ENCODE assay signal across 26 cellular contexts in the genomic region with DNA sequence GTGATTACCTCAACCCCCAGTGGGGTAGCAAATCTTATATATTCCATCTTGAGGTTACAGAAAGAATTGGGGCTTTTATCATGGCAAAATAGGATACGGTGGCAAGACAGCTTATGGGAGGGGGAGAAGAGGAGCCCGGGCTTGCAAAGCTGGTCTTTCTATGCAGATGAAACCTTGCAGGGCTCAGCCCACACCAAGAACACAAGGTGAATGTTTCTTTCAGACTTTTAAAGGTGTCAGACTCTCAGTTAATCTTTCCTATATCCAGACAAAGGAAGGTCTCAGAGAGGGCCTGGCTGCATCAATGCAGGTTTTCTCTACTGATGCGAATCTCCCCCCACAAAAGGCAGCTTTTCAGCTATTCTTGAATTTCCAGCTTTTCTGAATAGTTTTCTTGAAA. TPM values are rescaled to one million over a fixed set of nuclear protein-coding genes. Genes with fewer than 3 reads are reported as not detected.
DNase-seq lines count a peak whose midpoint lies in the region; ATAC-seq and TF ChIP-seq lines count a peak whose summit lies in the region.
"Had no signal": no experiment of that assay in that cellular context is flagged by ENCODE, and none has a peak within 500 bp of the region (broad histone marks: within the 10 kb centered on the region; RNA-seq: fewer than 3 reads in every experiment).

No MANE protein-coding gene starts in this region.

- H2BK15ac ChIP-seq in mesendoderm (replicated peaks; ENCODE audit: low read depth) = no peak overlapping the region

- H2BK5ac ChIP-seq in mesendoderm (ENCODE audit: low read length) = no peak overlapping the region
- no peak overlapping the region for H2BK5ac ChIP-seq in trophoblast cell (ENCODE audit: low read depth, low read length, poor library complexity)

- no peak overlapping the region for H4K5ac ChIP-seq in mesendoderm (ENCODE audit: low read length)

- no peak overlapping the region for H4K12ac ChIP-seq in trophoblast cell (ENCODE audit: low read depth, low read length)

- H4K91ac ChIP-seq in trophoblast cell (ENCODE audit: low read depth, low read length) = no peak overlapping the region

- no peaks in the 10 kb centered on the region for H4K20me1 ChIP-seq in OCI-LY1 (ENCODE audit: insufficient read depth, low read length)
- no peaks in the 10 kb centered on the region for H4K20me1 ChIP-seq in osteoblast (ENCODE audit: insufficient read depth, low read length)
- H4K20me1 ChIP-seq: BLaER1 had no signal

- H2AK5ac ChIP-seq in mesendoderm (ENCODE audit: low read length) = no peak overlapping the region
- no peak overlapping the region for H2AK5ac ChIP-seq in trophoblast cell (ENCODE audit: low read length)

- no peak overlapping the region for H3K56ac ChIP-seq in mesendoderm (ENCODE audit: low read length)

- H3K36me3 ChIP-seq in OCI-LY1 (ENCODE audit: insufficient read depth, low read length) (no peaks in the 10 kb centered on the region), endodermal cell (ENCODE audit: control insufficient read depth, insufficient read depth, low read length) (no peaks in the 10 kb centered on the region), mesendoderm (ENCODE audit: control insufficient read depth, insufficient read depth, low read length) (no peaks in the 10 kb centered on the region), osteoblast (ENCODE audit: insufficient read depth, low read length) (no peaks in the 10 kb centered on the region), trophoblast cell (ENCODE audit: control insufficient read depth in 1 of 2, insufficient read depth in 2 of 2, low read length in 2 of 2) (no peaks in the 10 kb centered on the region)
- H3K36me3 ChIP-seq: BE2C, BLaER1 had no signal

- H3K27ac ChIP-seq in OCI-LY1 (ENCODE audit: low read depth, low read length, poor library complexity, severe bottlenecking) (no peak overlapping the region), endodermal cell (ENCODE audit: low read depth, low read length) (no peak overlapping the region), mesendoderm (ENCODE audit: low read depth, low read length) (no peak overlapping the region), osteoblast (ENCODE audit: low read depth, low read length) (no peak overlapping the region), trophoblast cell (ENCODE audit: low read depth, low read length) (no peak overlapping the region)
- H3K27ac ChIP-seq: BLaER1 had no signal

- no peaks in the 10 kb centered on the region for H3K9me2 ChIP-seq in OCI-LY1 (ENCODE audit: low read depth, low read length)

- H3K18ac ChIP-seq in mesendoderm (ENCODE audit: low read length) (no peak overlapping the region), trophoblast cell (ENCODE audit: low read length) (no peak overlapping the region)

- ATAC-seq in HG02870 (IDR thresholded peaks at IDR 0.05; ENCODE audit: unreplicated experiment) = no peak
- ATAC-seq: GM12878 had no signal

- H3K36me3 Mint-ChIP-seq in endodermal cell (ENCODE audit: low read depth) = no peaks in the 10 kb centered on the region
- H3K36me3 Mint-ChIP-seq: CD4-positive, alpha-beta memory T cell; CD4-positive, CD25-positive, alpha-beta regulatory T cell; CD8-positive, alpha-beta memory T cell had no signal

- DNase-seq in endodermal cell = peak; percentile 68
- peak; percentile 83 for DNase-seq in mesendoderm
- DNase-seq in osteoblast (ENCODE audit: insufficient read length, low spot score, missing footprints) = peak; percentile 77
- no peak for DNase-seq in trophoblast cell
- DNase-seq in NCI-H748 (lab: John Stamatoyannopoulos, UW; ENCODE audit: unreplicated experiment) = no peak
- DNase-seq in stimulated activated naive CD4-positive, alpha-beta T cell treated with Interleukin-2 at 50 U/mL for 16 hours (lab: John Stamatoyannopoulos, UW) = no peak
- DNase-seq: 8988T; ACHN; BE2C; C1 segment of cervical spinal cord; CD4-positive, alpha-beta memory T cell; CD4-positive, CD25-positive, alpha-beta regulatory T cell; CD8-positive, alpha-beta memory T cell; COR-L47; DMS 273 treated with DMSO at 0.1 percent for 48 hours; DMS153; DMS53; DMS79; DND-41; EL; GDM1 had no signal

- peak overlapping the region; percentile 36 for H3K27ac Mint-ChIP-seq in endodermal cell
- H3K27ac Mint-ChIP-seq: CD14-positive monocyte; CD4-positive, alpha-beta memory T cell; CD4-positive, CD25-positive, alpha-beta regulatory T cell had no signal

- H3K14ac ChIP-seq in trophoblast cell (ENCODE audit: low read length) = no peak overlapping the region

- H3K79me1 ChIP-seq in mesendoderm (ENCODE audit: low read length) (no peaks in the 10 kb centered on the region), trophoblast cell (ENCODE audit: low read length) (no peaks in the 10 kb centered on the region)

- H3K9ac ChIP-seq in OCI-LY1 (ENCODE audit: low read length) = no peak overlapping the region
- H3K9ac ChIP-seq in endodermal cell (ENCODE audit: extremely low read depth, low read length, poor library complexity, severe bottlenecking) = no peak overlapping the region
- H3K9ac ChIP-seq in mesendoderm (ENCODE audit: low read length) = no peak overlapping the region
- no peak overlapping the region for H3K9ac ChIP-seq in trophoblast cell (ENCODE audit: low read length)
- H3K9ac ChIP-seq: BLaER1 had no signal

- no peak overlapping the region for H3K4ac ChIP-seq in mesendoderm (ENCODE audit: low read depth, low read length)
- H3K4ac ChIP-seq in trophoblast cell (ENCODE audit: low read depth, low read length) = no peak overlapping the region

- H3K4me2 ChIP-seq in OCI-LY1 (ENCODE audit: low read length) (no peak overlapping the region), mesendoderm (ENCODE audit: low read length) (no peak overlapping the region), osteoblast (ENCODE audit: insufficient read depth, low read length) (no peak overlapping the region), trophoblast cell (ENCODE audit: low read length) (no peak overlapping the region)
- H3K4me2 ChIP-seq: BLaER1 had no signal

- H2BK120ac ChIP-seq in mesendoderm (ENCODE audit: low read depth, low read length) = no peak overlapping the region
- no peak overlapping the region for H2BK120ac ChIP-seq in trophoblast cell (ENCODE audit: insufficient read depth, low read length, poor library complexity)

- no peak overlapping the region for H3K23ac ChIP-seq in mesendoderm (ENCODE audit: low read length)
- H3K23ac ChIP-seq in trophoblast cell (ENCODE audit: low read length) = no peak overlapping the region

- H2BK12ac ChIP-seq in trophoblast cell (ENCODE audit: low read length) = no peak overlapping the region

- H3K9me3 Mint-ChIP-seq in endodermal cell = no peaks in the 10 kb centered on the region

- no peaks in the 10 kb centered on the region for H3F3A ChIP-seq in OCI-LY1 (ENCODE audit: insufficient read depth, low read length)

- peaks cover 11% of the 10 kb centered on the region; the same call in 1 of the 2 replicates for H3K9me3 ChIP-seq in OCI-LY1 (ENCODE audit: low read length)
- H3K9me3 ChIP-seq in endodermal cell (ENCODE audit: control insufficient read depth, low read length) = no peaks in the 10 kb centered on the region
- H3K9me3 ChIP-seq in osteoblast (ENCODE audit: low read depth, low read length) = no peaks in the 10 kb centered on the region
- no peaks in the 10 kb centered on the region for H3K9me3 ChIP-seq in trophoblast cell (ENCODE audit: insufficient read depth, low read depth, low read length)
- H3K9me3 ChIP-seq: BE2C had no signal

- no peak overlapping the region for H4K8ac ChIP-seq in mesendoderm (ENCODE audit: low read depth, low read length)
- no peak overlapping the region for H4K8ac ChIP-seq in trophoblast cell (ENCODE audit: low read depth, low read length)

- H3K4me3 ChIP-seq in OCI-LY1 (ENCODE audit: low read depth, low read length, poor library complexity, severe bottlenecking) = no peak overlapping the region
- no peak overlapping the region for H3K4me3 ChIP-seq in endodermal cell (ENCODE audit: low read length)
- H3K4me3 ChIP-seq in mesendoderm (ENCODE audit: low read length) = no peak overlapping the region
- H3K4me3 ChIP-seq in osteoblast (ENCODE audit: insufficient read depth, low read length) = no peak overlapping the region
- H3K4me3 ChIP-seq in trophoblast cell (ENCODE audit: low read depth, low read length) = no peak overlapping the region
- H3K4me3 ChIP-seq: BLaER1, GM12878 had no signal

- 40 to 60% methylated on average over 2 to 3 of the region's 3 CpGs for WGBS in endodermal cell (ENCODE audit: insufficient coverage in 1 of 2, insufficient read length in 1 of 2), 2 experiments
- no CpG with 5 or more reads among the region's 3 CpGs for WGBS in mesendoderm (ENCODE audit: extremely low coverage, insufficient coverage, low lambda C conversion rate)
- no CpG with 5 or more reads among the region's 3 CpGs for WGBS in trophoblast cell (ENCODE audit: extremely low coverage, insufficient coverage, insufficient read length)

- peaks cover 23% of the 10 kb centered on the region for H3K27me3 Mint-ChIP-seq in endodermal cell (ENCODE audit: insufficient read depth)

- H3K4me1 Mint-ChIP-seq in endodermal cell = peaks cover 15% of the 10 kb centered on the region

- H3K4me1 ChIP-seq in OCI-LY1 (ENCODE audit: insufficient read depth, low read length, severe bottlenecking) = peaks cover 19% of the 10 kb centered on the region
- H3K4me1 ChIP-seq in endodermal cell (ENCODE audit: control insufficient read depth, insufficient read depth, low read length) = no peaks in the 10 kb centered on the region
- no peaks in the 10 kb centered on the region for H3K4me1 ChIP-seq in mesendoderm (ENCODE audit: control insufficient read depth, low read depth, low read length)
- peaks cover 3% of the 10 kb centered on the region for H3K4me1 ChIP-seq in osteoblast (ENCODE audit: insufficient read depth, low read length)
- H3K4me1 ChIP-seq in trophoblast cell (ENCODE audit: control insufficient read depth in 1 of 2, insufficient read depth in 2 of 2, low read length in 2 of 2) = peaks cover 4 to 8% of the 10 kb centered on the region in 2 experiments
- H3K4me1 ChIP-seq: BE2C had no signal

- H2AFZ ChIP-seq in OCI-LY1 (ENCODE audit: low read length) (peak overlapping the region; percentile 74), osteoblast (ENCODE audit: low read length) (no peak overlapping the region), trophoblast cell (ENCODE audit: insufficient read depth, low read length, poor library complexity) (no peak overlapping the region)

- H3K27me3 ChIP-seq in OCI-LY1 (ENCODE audit: insufficient read depth, low read length) (no peaks in the 10 kb centered on the region), endodermal cell (ENCODE audit: control insufficient read depth, insufficient read depth, low read length, poor library complexity, severe bottlenecking) (peaks cover 13% of the 10 kb centered on the region), mesendoderm (ENCODE audit: insufficient read depth, low read length, poor library complexity) (no peaks in the 10 kb centered on the region), osteoblast (ENCODE audit: insufficient read depth, low read length) (peaks cover 6% of the 10 kb centered on the region), trophoblast cell (ENCODE audit: insufficient read depth, low read length) (peaks cover 9% of the 10 kb centered on the region)

- no peak for TF ChIP-seq CTCF in OCI-LY1 (IDR thresholded peaks at IDR 0.05; ENCODE audit: low read length)
- no peak for TF ChIP-seq CTCF in endodermal cell (conservative IDR thresholded peaks at IDR 0.05)
- no peak for TF ChIP-seq CTCF in osteoblast (IDR thresholded peaks at IDR 0.05; ENCODE audit: extremely low read depth, low read depth, low read length)

- no peaks in the 10 kb centered on the region for H3K79me2 ChIP-seq in OCI-LY1 (ENCODE audit: insufficient read depth, low read length)
- no peaks in the 10 kb centered on the region for H3K79me2 ChIP-seq in mesendoderm (ENCODE audit: control insufficient read depth, insufficient read depth, low read length)
- no peaks in the 10 kb centered on the region for H3K79me2 ChIP-seq in osteoblast (ENCODE audit: insufficient read depth, low read length)
- H3K79me2 ChIP-seq in trophoblast cell (ENCODE audit: control insufficient read depth, insufficient read depth, low read length, poor library complexity) = no peaks in the 10 kb centered on the region

- no peak overlapping the region for H3K4me3 Mint-ChIP-seq in endodermal cell
- H3K4me3 Mint-ChIP-seq: CD14-positive monocyte; CD4-positive, alpha-beta memory T cell; CD4-positive, CD25-positive, alpha-beta regulatory T cell; CD8-positive, alpha-beta memory T cell had no signal

RNA-seq across cellular contexts. Expression of a gene that starts 59.9 kb away (rescaled TPM):
- total RNA-seq in endodermal cell (1 to 10 TPM; 3.5 to 7.3 TPM), osteoblast (0.36 and 0.59 TPM in 2 replicates)
- polyA plus RNA-seq in endodermal cell (2013, experiment 1 of 2) = 8.5 TPM
- polyA plus RNA-seq in endodermal cell (2013, experiment 2 of 2) = 8.0 TPM
- 0.81 TPM for polyA plus RNA-seq in mesendoderm (2013, experiment 1 of 2)
- polyA plus RNA-seq in mesendoderm (2013, experiment 2 of 2) = 0.94 TPM
- polyA plus RNA-seq in trophoblast cell (2013) = 0.21 and 0.26 TPM in 2 replicates
- polyA plus RNA-seq: CD8-positive, alpha-beta memory T cell had no signal

Comparison
In these comparisons a context has a peak if more than half of its experiments do, and no peak if none do; other contexts are left out.
1. DNase-seq: peak in endodermal cell (single experiment), mesendoderm (single experiment) and osteoblast (single experiment); none in trophoblast cell (0 of 2), NCI-H748 (single experiment) and stimulated activated naive CD4-positive, alpha-beta T cell treated with Interleukin-2 at 50 U/mL for 16 hours (single experiment).